Comparison of ENCODE assay signal across 8 cellular contexts in the genomic region with DNA sequence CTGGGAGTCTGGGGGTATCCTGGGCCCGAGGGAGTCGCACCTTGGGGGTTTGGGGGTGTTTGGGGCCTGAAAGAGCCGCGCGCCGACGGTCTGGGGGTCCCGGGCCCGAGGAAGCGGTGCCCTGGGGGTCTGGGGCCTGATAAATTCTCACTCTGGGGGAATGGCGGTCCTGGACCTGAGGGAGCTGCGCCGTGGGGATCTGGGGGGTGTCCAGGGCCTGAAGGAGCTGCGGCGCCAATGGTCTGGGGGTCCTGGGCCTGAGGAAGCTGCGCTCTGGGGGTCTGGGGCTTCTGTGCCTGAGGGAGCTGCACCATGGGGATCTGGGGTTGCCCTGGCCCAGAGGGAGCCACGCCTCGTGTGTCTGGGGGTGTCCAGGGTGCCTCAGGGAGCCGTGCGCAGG. TPM values are rescaled to one million over a fixed set of nuclear protein-coding genes. Genes with fewer than 3 reads are reported as not detected.
A peak's percentile ranks its signal among the peaks of the same experiment; 100 is the strongest.
DNase-seq lines count a peak whose midpoint lies in the region; ATAC-seq and TF ChIP-seq lines count a peak whose summit lies in the region.

No MANE protein-coding gene starts in this region.

- in situ Hi-C loops in mammary epithelial cell (cut with MboI; ENCODE audit: low sequenced_read_pairs in 2 of 2) = no loop called here

- no peak for DNase-seq in stimulated activated naive CD8-positive, alpha-beta T cell treated with anti-CD3 and anti-CD28 coated beads, Interleukin-15, Interleukin-2, amounts not matched to agents 100 U/mL and 50 U/mL, for 24 hours
- no peak for DNase-seq in mammary epithelial cell
- no peak for DNase-seq in aorta
- DNase-seq in anterior cingulate cortex (lab: John Stamatoyannopoulos, UW) = no peak
- DNase-seq in ureter (ENCODE audit: low spot score) = no peak
- DNase-seq in activated CD4-positive, alpha-beta T cell treated with anti-CD3 and anti-CD28 coated beads for 1 hour = no peak

- dilution Hi-C loops in mammary epithelial cell (cut with HindIII; ENCODE audit: low sequenced_read_pairs) = no loop called here

- no peak overlapping the region for H3K27ac Mint-ChIP-seq in stimulated activated naive CD8-positive, alpha-beta T cell treated with anti-CD3 and anti-CD28 coated beads, Interleukin-15, Interleukin-2, amounts not matched to agents 100 ng/mL and 50 ng/mL, for 24 hours

- BruUV-seq in mammary epithelial cell (replicated peaks; lab: Mats Ljungman, UMichigan) = no TSS peak

- no peaks in the 10 kb centered on the region for H3K9me3 Mint-ChIP-seq in stimulated activated naive CD8-positive, alpha-beta T cell treated with anti-CD3 and anti-CD28 coated beads, Interleukin-15, Interleukin-2, amounts not matched to agents 100 ng/mL and 50 ng/mL, for 24 hours

- peaks cover 14% of the 10 kb centered on the region for H3K4me1 ChIP-seq in mammary epithelial cell (ENCODE audit: insufficient read depth, low read length)
- peaks cover 4 to 13% of the 10 kb centered on the region in 2 donors for H3K4me1 ChIP-seq in mucosa of rectum (ENCODE audit: control insufficient read depth in 2 of 2, insufficient read depth in 2 of 2, low read length in 2 of 2)
- H3K4me1 ChIP-seq in aorta (ENCODE audit: control insufficient read depth in 1 of 2, insufficient read depth in 2 of 2, low read length in 2 of 2) = peaks cover 0 to 2% of the 10 kb centered on the region in 2 donors

- peaks cover 33% of the 10 kb centered on the region for H3K79me2 ChIP-seq in mammary epithelial cell (ENCODE audit: insufficient read depth, low read length)

- H3K4me3 ChIP-seq in mammary epithelial cell (replicated peaks in 1 of 3; ENCODE audit: insufficient read depth in 1 of 3, low read depth in 2 of 3, low read length in 3 of 3) (peak overlapping the region; percentile 73 to 93 (median 76)), mucosa of rectum (ENCODE audit: low read length in 2 of 2) (peak overlapping the region; percentile 65 to 68), aorta (ENCODE audit: low read length in 2 of 2) (peak overlapping the region; percentile 86 to 93)

- H3K4me1 Mint-ChIP-seq in stimulated activated naive CD8-positive, alpha-beta T cell treated with anti-CD3 and anti-CD28 coated beads, Interleukin-15, Interleukin-2, amounts not matched to agents 100 ng/mL and 50 ng/mL, for 24 hours (ENCODE audit: low read depth) = peaks cover 24% of the 10 kb centered on the region

- 0% methylated on average over 2 of the region's 20 CpGs for WGBS in mammary epithelial cell (ENCODE audit: low coverage, missing lambda C conversion rate)
- WGBS in aorta, 2 donors = 12 to 13% methylated on average over 20 of the region's 20 CpGs

- H3K9me3 ChIP-seq in mammary epithelial cell (replicated peaks; ENCODE audit: insufficient read depth, low read length) (no peaks in the 10 kb centered on the region), mucosa of rectum (ENCODE audit: control insufficient read depth in 2 of 2, low read length in 2 of 2) (no peaks in the 10 kb centered on the region), aorta (ENCODE audit: control insufficient read depth, low read length) (no peaks in the 10 kb centered on the region)

- H3K36me3 Mint-ChIP-seq in stimulated activated naive CD8-positive, alpha-beta T cell treated with anti-CD3 and anti-CD28 coated beads, Interleukin-15, Interleukin-2, amounts not matched to agents 100 ng/mL and 50 ng/mL, for 24 hours (ENCODE audit: low read depth) = peaks cover 5% of the 10 kb centered on the region

- no peaks in the 10 kb centered on the region for H4K20me1 ChIP-seq in mammary epithelial cell (ENCODE audit: insufficient read depth, low read length)

- ATAC-seq in stimulated activated naive CD8-positive, alpha-beta T cell treated with anti-CD3 and anti-CD28 coated beads, Interleukin-15, Interleukin-2, amounts not matched to agents 100 U/mL and 50 U/mL, for 24 hours = no peak
- ATAC-seq in aorta (ENCODE audit: low FRiP score) = no peak

- H3K4me2 ChIP-seq in mammary epithelial cell (ENCODE audit: insufficient read depth, low read depth, low read length) = peak overlapping the region; percentile 100

- H3K27me3 ChIP-seq in mammary epithelial cell (ENCODE audit: insufficient read depth, low read length) = no peaks in the 10 kb centered on the region
- no peaks in the 10 kb centered on the region for H3K27me3 ChIP-seq in mucosa of rectum (ENCODE audit: control insufficient read depth in 2 of 2, insufficient read depth in 2 of 2, low read length in 2 of 2)
- H3K27me3 ChIP-seq in aorta (ENCODE audit: control insufficient read depth in 1 of 2, insufficient read depth in 2 of 2, low read length in 1 of 2) = no peaks in the 10 kb centered on the region

- H3K27ac ChIP-seq in mammary epithelial cell (ENCODE audit: insufficient read depth, low read depth, low read length) = peak overlapping the region; percentile 33
- H3K27ac ChIP-seq in mucosa of rectum (ENCODE audit: low read depth in 2 of 2, low read length in 2 of 2) = no peak overlapping the region
- H3K27ac ChIP-seq in aorta (ENCODE audit: low read depth in 1 of 2, low read length in 2 of 2) = no peak overlapping the region

- TF ChIP-seq CTCF in mammary epithelial cell (conservative IDR thresholded peaks at IDR 0.05 in 1 of 2, IDR thresholded peaks at IDR 0.05 in 1 of 2; ENCODE audit: extremely low read depth in 1 of 2, insufficient read depth in 1 of 2, low read depth in 1 of 2, low read length in 2 of 2) = no peak

- H3K4me3 Mint-ChIP-seq in stimulated activated naive CD8-positive, alpha-beta T cell treated with anti-CD3 and anti-CD28 coated beads, Interleukin-15, Interleukin-2, amounts not matched to agents 100 ng/mL and 50 ng/mL, for 24 hours = peak overlapping the region; percentile 81

- CTCF ChIA-PET in mammary epithelial cell (lab: Charles Lee; ENCODE audit: low non-redundant PET) = no interaction called here

- no peak overlapping the region for H2AFZ ChIP-seq in mammary epithelial cell (ENCODE audit: low read depth, low read length)

- H3K9ac ChIP-seq in mammary epithelial cell (ENCODE audit: insufficient read depth, low read length) (peak overlapping the region; percentile 74), mucosa of rectum (ENCODE audit: low read depth in 1 of 2, low read length in 2 of 2) (peak overlapping the region; percentile 56 to 75)

- H3K36me3 ChIP-seq in mammary epithelial cell (ENCODE audit: insufficient read depth, low read length) = no peaks in the 10 kb centered on the region
- H3K36me3 ChIP-seq in mucosa of rectum (ENCODE audit: control insufficient read depth in 2 of 2, insufficient read depth in 2 of 2, low read length in 2 of 2) = peaks cover 7 to 15% of the 10 kb centered on the region in 2 donors
- H3K36me3 ChIP-seq in aorta (ENCODE audit: control insufficient read depth in 1 of 2, insufficient read depth in 2 of 2, low read length in 1 of 2) = peaks cover 0 to 2% of the 10 kb centered on the region in 2 donors

- intact Hi-C loops in mammary epithelial cell (cut with micrococcal nuclease) (loop anchor here (5.0 kb wide), 1 partner anchor 96 kb away; no protein-coding TSS in a partner anchor), aorta (cut with DNase I) (no loop called here)

- no peaks in the 10 kb centered on the region for H3K27me3 Mint-ChIP-seq in stimulated activated naive CD8-positive, alpha-beta T cell treated with anti-CD3 and anti-CD28 coated beads, Interleukin-15, Interleukin-2, amounts not matched to agents 100 ng/mL and 50 ng/mL, for 24 hours

RNA-seq across cellular contexts. Expression of gene HDGFL2, which starts 0.9 kb away (rescaled TPM):
- total RNA-seq in mammary epithelial cell = 10 to 100 TPM; 38.5 to 50.9 TPM
- 30.0 TPM for polyA plus RNA-seq in mammary epithelial cell
- polyA minus RNA-seq in mammary epithelial cell = 13.4 TPM
- 10 to 100 TPM; 23.6 to 36.1 TPM for total RNA-seq in aorta
- polyA plus RNA-seq in aorta = 10 to 100 TPM; 15.4 to 47.9 TPM
- 45.9 TPM for total RNA-seq in ureter

RNA-seq across cellular contexts. Expression of gene UBXN6, which starts 15.4 kb away (rescaled TPM):
- 10 to 100 TPM; 81.0 to 87.7 TPM for total RNA-seq in mammary epithelial cell
- polyA plus RNA-seq in mammary epithelial cell = 56.4 TPM
- 11.1 TPM for polyA minus RNA-seq in mammary epithelial cell
- total RNA-seq in aorta = 10 to 100 TPM; 84.9 to 86.7 TPM
- polyA plus RNA-seq in aorta = 100 to 1,000 TPM in 1 of 2 donors, 10 to 100 TPM in 1; 78.5 to 181 TPM
- 107 TPM for total RNA-seq in ureter

RNA-seq across cellular contexts. Expression of gene PLIN4, which starts 45.3 kb away (rescaled TPM):
- total RNA-seq in mammary epithelial cell (10 to 100 TPM in 1 of 2 donors, 1 to 10 TPM in 1; 9.3 to 38.2 TPM), aorta (1 to 10 TPM; 5.7 to 7.4 TPM), ureter (27.1 TPM)
- polyA plus RNA-seq in mammary epithelial cell (2.7 TPM), aorta (under 1 TPM; 0.61 to 0.63 TPM)
- polyA minus RNA-seq in mammary epithelial cell = 7.6 TPM
